In genomic region chr7:33550979-33551378, GRCh38 we compare ENCODE assay signal across 28 cellular contexts.
"Had no signal": no experiment of that assay in that cellular context is flagged by ENCODE, and none has a peak within 500 bp of the region (broad histone marks: within the 10 kb centered on the region; RNA-seq: fewer than 3 reads in every experiment).

No MANE protein-coding gene starts in this region.

- DNase-seq: activated CD4-positive, alpha-beta T cell treated with anti-CD3 and anti-CD28 coated beads for 48 hours; activated CD4-positive, alpha-beta T cell treated with anti-CD3 and anti-CD28 coated beads, Interleukin-2, amount 50 U/mL, for 4 hours; activated CD4-positive, CD25-positive, alpha-beta regulatory T cell treated with anti-CD3 and anti-CD28 coated beads, Interleukin-2, amount 50 U/mL, for 72 hours; activated CD8-positive, alpha-beta memory T cell treated with anti-CD3 and anti-CD28 coated beads, Interleukin-2, amount 10 ng/mL, durations not matched to agents 7 days and 5 days; activated effector memory CD4-positive, alpha-beta T cell treated with Interleukin-2 at 50 U/mL for 16 hours; activated naive CD4-positive, alpha-beta T cell treated with Interleukin-2 at 50 U/mL for 16 hours; activated naive CD8-positive, alpha-beta T cell treated with anti-CD3 and anti-CD28 coated beads, Interleukin-2, amount 50 U/mL, for 24 hours; activated T-cell treated with anti-CD3 and anti-CD28 coated beads, Interleukin-2, amount 50 U/mL, for 24 hours; amniotic stem cell; body of pancreas; IMR-90; Kasumi-1; KBM-7; NCI-H1048; NCI-H146; NCI-H187 treated with DMSO at 0.1 percent for 48 hours; NCI-H2081 treated with DMSO at 0.1 percent for 48 hours; NCI-H446 treated with DMSO at 0.1 percent for 48 hours; NCI-H524 treated with DMSO at 0.1 percent for 48 hours; NCI-H82; PC-3; SIG-M5; T-helper 17 cell; T-helper 9 cell had no signal

- H3K27me3 ChIP-seq: ascending aorta, body of pancreas had no signal

- H3K9me3 Mint-ChIP-seq: activated T-helper 1 cell treated with anti-CD3 and anti-CD28 coated beads, Interleukin-12 subunit alpha, Interleukin-12 subunit beta, Interleukin-2, Interleukin-4 antibody, amounts not matched to agents 30 ng/mL and 10 ng/mL and 1 ng/mL, durations not matched to agents 14 hours and 24 hours and 36 hours; WTC11 had no signal

- H3K36me3 Mint-ChIP-seq: activated CD8-positive, alpha-beta memory T cell treated with anti-CD3 and anti-CD28 coated beads, Interleukin-2, amount 10 ng/mL, durations not matched to agents 7 days and 5 days; WTC11 had no signal

- H3K9me3 ChIP-seq: ascending aorta, body of pancreas had no signal

- H3K27me3 Mint-ChIP-seq: activated CD8-positive, alpha-beta memory T cell treated with anti-CD3 and anti-CD28 coated beads, Interleukin-2, amount 10 ng/mL, durations not matched to agents 7 days and 5 days; activated naive CD8-positive, alpha-beta T cell treated with anti-CD3 and anti-CD28 coated beads, Interleukin-2, amount 50 U/mL, for 24 hours; activated T-cell treated with anti-CD3 and anti-CD28 coated beads, Interleukin-2, amount 50 U/mL, for 24 hours; T-helper 17 cell had no signal

- ATAC-seq: activated CD8-positive, alpha-beta memory T cell treated with anti-CD3 and anti-CD28 coated beads, Interleukin-2, amount 10 ng/mL, durations not matched to agents 7 days and 5 days; activated naive CD4-positive, alpha-beta T cell treated with anti-CD3 and anti-CD28 coated beads, Interleukin-2, amount 50 U/mL, for 72 hours; activated naive CD8-positive, alpha-beta T cell treated with anti-CD3 and anti-CD28 coated beads, Interleukin-2, amount 50 U/mL, for 24 hours; body of pancreas; PC-3; T-helper 17 cell; WTC11 had no signal

- H3K4me1 Mint-ChIP-seq: activated CD8-positive, alpha-beta memory T cell treated with anti-CD3 and anti-CD28 coated beads, Interleukin-2, amount 10 ng/mL, durations not matched to agents 7 days and 5 days; activated naive CD8-positive, alpha-beta T cell treated with anti-CD3 and anti-CD28 coated beads, Interleukin-2, amount 50 U/mL, for 24 hours; T-helper 17 cell; WTC11 had no signal

- H3K36me3 ChIP-seq: ascending aorta had no signal

- H3K4me3 ChIP-seq: ascending aorta, body of pancreas had no signal

- H3K4me1 ChIP-seq: body of pancreas had no signal

- H3K27ac ChIP-seq: ascending aorta, body of pancreas had no signal

- H3K4me3 Mint-ChIP-seq: activated CD8-positive, alpha-beta memory T cell treated with anti-CD3 and anti-CD28 coated beads, Interleukin-2, amount 10 ng/mL, durations not matched to agents 7 days and 5 days; activated naive CD8-positive, alpha-beta T cell treated with anti-CD3 and anti-CD28 coated beads, Interleukin-2, amount 50 U/mL, for 24 hours; activated T-cell treated with anti-CD3 and anti-CD28 coated beads, Interleukin-2, amount 50 U/mL, for 24 hours; activated T-helper 1 cell treated with anti-CD3 and anti-CD28 coated beads, Interleukin-12 subunit alpha, Interleukin-12 subunit beta, Interleukin-2, Interleukin-4 antibody, amounts not matched to agents 30 ng/mL and 10 ng/mL and 1 ng/mL, durations not matched to agents 14 hours and 24 hours and 36 hours; T-helper 17 cell; WTC11 had no signal

- H3K27ac Mint-ChIP-seq: activated CD8-positive, alpha-beta memory T cell treated with anti-CD3 and anti-CD28 coated beads, Interleukin-2, amount 10 ng/mL, durations not matched to agents 7 days and 5 days; activated naive CD4-positive, alpha-beta T cell treated with anti-CD3 and anti-CD28 coated beads, Interleukin-2, amount 50 U/mL, for 72 hours; activated naive CD8-positive, alpha-beta T cell treated with anti-CD3 and anti-CD28 coated beads, Interleukin-2, amount 50 U/mL, for 24 hours; activated T-cell treated with anti-CD3 and anti-CD28 coated beads, Interleukin-2, amount 50 U/mL, for 24 hours; activated T-helper 1 cell treated with anti-CD3 and anti-CD28 coated beads, Interleukin-12 subunit alpha, Interleukin-12 subunit beta, Interleukin-2, Interleukin-4 antibody, amounts not matched to agents 30 ng/mL and 10 ng/mL and 1 ng/mL, durations not matched to agents 14 hours and 24 hours and 36 hours; T-helper 17 cell; WTC11 had no signal
